Comparison of ENCODE assay signal across 8 cellular contexts in genomic region chr12:118061011-118061875, GRCh38. TPM values are rescaled to one million over a fixed set of nuclear protein-coding genes. Genes with fewer than 3 reads are reported as not detected.
DNase-seq lines count a peak whose midpoint lies in the region; ATAC-seq and TF ChIP-seq lines count a peak whose summit lies in the region.

Gene WSB2, minus strand, starts transcription at chr12:118061179. Its CDS starts 131 bp downstream, at chr12:118061048.

- H4K20me1 ChIP-seq in DND-41 (ENCODE audit: insufficient read depth, low read length): no peaks in the 10 kb centered on the region

- peak within 1 kb of the TSS; percentile 97 for H3K27ac Mint-ChIP-seq in endodermal cell
- H3K27ac Mint-ChIP-seq in memory B cell: peak within 1 kb of the TSS; percentile 56

- H3K4me3 Mint-ChIP-seq in endodermal cell (peak within 1 kb of the TSS; percentile 83), memory B cell (peak within 1 kb of the TSS; percentile 89)

- DNase-seq in DND-41 (peak; percentile 68), NCI-H460 (ENCODE audit: extremely low read depth, low read depth) (peak; percentile 27), endodermal cell (peak; percentile 86), memory B cell (ENCODE audit: low spot score in 2 of 2) (peak in 1 of 2 donors; percentile 24)
- peak; percentile 68 for DNase-seq in activated CD8-positive, alpha-beta memory T cell treated with anti-CD3 and anti-CD28 coated beads, Interleukin-2, amount 50 U/mL, for 4 hours
- DNase-seq in stimulated activated CD8-positive, alpha-beta memory T cell treated with anti-CD3 and anti-CD28 coated beads, Interleukin-12 subunit alpha, Interleukin-12 subunit beta, amount 100 ng/mL, for 4 hours (ENCODE audit: low read depth): peak; percentile 58

- H3K4me1 Mint-ChIP-seq in endodermal cell (peaks cover 41% of the 10 kb centered on the region), memory B cell (peaks cover 40% of the 10 kb centered on the region)

- H3K36me3 ChIP-seq in DND-41 (ENCODE audit: insufficient read depth, low read length) (no peaks in the 10 kb centered on the region; the same call in 1 of the 2 replicates), endodermal cell (ENCODE audit: control insufficient read depth, insufficient read depth, low read length) (peaks cover 12% of the 10 kb centered on the region)

- H3K4me3 ChIP-seq in DND-41 (ENCODE audit: low read depth in 1 of 2, low read length in 2 of 2) (peak within 1 kb of the TSS; percentile 89 to 92), endodermal cell (ENCODE audit: low read length) (peak within 1 kb of the TSS; percentile 91)

- H3K27me3 Mint-ChIP-seq in endodermal cell (ENCODE audit: insufficient read depth) (no peaks in the 10 kb centered on the region), memory B cell (peaks cover 2% of the 10 kb centered on the region)

- H3K9me3 Mint-ChIP-seq in endodermal cell (no peaks in the 10 kb centered on the region), memory B cell (no peaks in the 10 kb centered on the region)

- H3K79me2 ChIP-seq in DND-41 (ENCODE audit: insufficient read depth, low read length): peaks cover 11% of the 10 kb centered on the region; the same call in 1 of the 2 replicates

- H3K27me3 ChIP-seq in DND-41 (ENCODE audit: insufficient read depth, low read length, poor library complexity) (no peaks in the 10 kb centered on the region), endodermal cell (ENCODE audit: control insufficient read depth, insufficient read depth, low read length, poor library complexity, severe bottlenecking) (no peaks in the 10 kb centered on the region)

- H3K4me2 ChIP-seq in DND-41 (ENCODE audit: insufficient read depth, low read length): peak within 1 kb of the TSS; percentile 80

- H3K36me3 Mint-ChIP-seq in endodermal cell (ENCODE audit: low read depth) (peaks cover 14% of the 10 kb centered on the region), memory B cell (no peaks in the 10 kb centered on the region)

- H3K27ac ChIP-seq in DND-41 (ENCODE audit: low read length) (peak within 1 kb of the TSS; percentile 94), endodermal cell (ENCODE audit: low read depth, low read length) (peak within 1 kb of the TSS; percentile 36)

- ATAC-seq in DND-41 (ENCODE audit: insufficient read depth, low read depth) (peak; percentile 33), HG02571 (IDR thresholded peaks at IDR 0.05; ENCODE audit: unreplicated experiment) (peak; percentile 37), memory B cell (ENCODE audit: low read depth) (peak; percentile 59), HG03378 (IDR thresholded peaks at IDR 0.05; ENCODE audit: unreplicated experiment) (no peak)

- peak within 1 kb of the TSS; percentile 83 for H2AFZ ChIP-seq in DND-41 (ENCODE audit: low read depth, low read length)

- 0 to 1% methylated on average over 21 to 75 of the region's 76 CpGs for WGBS in endodermal cell (ENCODE audit: insufficient coverage in 1 of 2, insufficient read length in 1 of 2), 2 experiments

- H3K4me1 ChIP-seq in DND-41 (ENCODE audit: insufficient read depth, low read length): peaks cover 60% of the 10 kb centered on the region
- H3K4me1 ChIP-seq in endodermal cell (ENCODE audit: control insufficient read depth, insufficient read depth, low read length): peaks cover 12% of the 10 kb centered on the region

- H3K9ac ChIP-seq in DND-41 (ENCODE audit: low read depth, low read length) (peak within 1 kb of the TSS; percentile 93), endodermal cell (ENCODE audit: extremely low read depth, low read length, poor library complexity, severe bottlenecking) (peak within 1 kb of the TSS; percentile 83)

- TF ChIP-seq CTCF in DND-41 (IDR thresholded peaks at IDR 0.05; ENCODE audit: borderline replicate concordance, extremely low read depth, low read length, poor library complexity, severe bottlenecking) (no peak), endodermal cell (conservative IDR thresholded peaks at IDR 0.05) (no peak)

- H3K9me3 ChIP-seq in DND-41 (ENCODE audit: insufficient read depth, low read length, severe bottlenecking): no peaks in the 10 kb centered on the region
- H3K9me3 ChIP-seq in endodermal cell (ENCODE audit: control insufficient read depth, low read length): no peaks in the 10 kb centered on the region

RNA-seq across cellular contexts. Expression of gene WSB2, which starts in this region (rescaled TPM):
- total RNA-seq in NCI-H460 (2014; rRNA removed; shearing (Covaris generic)): 105 and 111 TPM in 2 replicates
- 52.6 and 55.7 TPM in 2 replicates for polyA plus RNA-seq in NCI-H460 (2014; cell fraction: nucleus; rRNA removed)
- 10 to 100 TPM; 60.7 to 61.7 TPM for total RNA-seq in endodermal cell
- 54.5 TPM for polyA plus RNA-seq in endodermal cell (2013, experiment 1 of 2)
- polyA plus RNA-seq in endodermal cell (2013, experiment 2 of 2): 62.1 TPM
